In the genomic region with DNA sequence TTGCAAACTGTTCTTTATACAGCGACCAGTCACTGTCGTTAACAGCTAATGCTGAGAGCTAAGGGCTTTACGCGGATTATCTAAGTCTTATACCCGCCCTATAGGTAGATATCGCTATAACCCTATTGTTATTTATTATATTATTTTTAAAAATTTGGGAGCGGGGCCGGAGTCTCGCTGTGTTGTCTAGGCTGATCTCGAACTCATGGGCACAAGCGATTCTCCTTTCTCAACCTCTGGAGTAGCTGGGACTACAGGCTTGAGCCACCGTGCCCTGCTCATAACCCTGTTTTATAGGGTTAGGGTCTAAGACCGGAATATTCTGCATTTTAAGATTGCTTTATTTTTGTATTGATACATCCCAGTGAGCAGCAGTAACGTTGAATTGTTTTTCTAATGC, we compare ENCODE assay signal across 8 cellular contexts. TPM values are rescaled to one million over a fixed set of nuclear protein-coding genes. Genes with fewer than 3 reads are reported as not detected.
DNase-seq lines count a peak whose midpoint lies in the region; ATAC-seq and TF ChIP-seq lines count a peak whose summit lies in the region.

No MANE protein-coding gene starts in this region.

- H3K9me3 ChIP-seq in CD8-positive, alpha-beta memory T cell (ENCODE audit: low read length): peaks cover 3% of the 10 kb centered on the region
- peaks cover 7% of the 10 kb centered on the region; the same call in 1 of the 2 replicates for H3K9me3 ChIP-seq in OCI-LY3 (ENCODE audit: insufficient read depth, low read length)

- ATAC-seq in GM18907 (IDR thresholded peaks at IDR 0.05; ENCODE audit: unreplicated experiment) (no peak), GM21390 (IDR thresholded peaks at IDR 0.05; ENCODE audit: unreplicated experiment) (no peak), HG03025 (IDR thresholded peaks at IDR 0.05; ENCODE audit: low FRiP score, unreplicated experiment) (no peak), HG03159 (IDR thresholded peaks at IDR 0.05; ENCODE audit: unreplicated experiment) (no peak)

- H3K27ac Mint-ChIP-seq in CD8-positive, alpha-beta memory T cell: peak overlapping the region; percentile 96 to 99 (median 97)
- peak overlapping the region; percentile 97 for H3K27ac Mint-ChIP-seq in osteocyte (ENCODE audit: unreplicated experiment)

- H3K9ac ChIP-seq in OCI-LY3 (ENCODE audit: low read length): peak overlapping the region; percentile 92

- H3K36me3 ChIP-seq in CD8-positive, alpha-beta memory T cell (ENCODE audit: insufficient read depth, low read length): peaks cover 11% of the 10 kb centered on the region
- peaks cover 34% of the 10 kb centered on the region for H3K36me3 ChIP-seq in OCI-LY3 (replicated peaks; ENCODE audit: low read depth, low read length)

- H3K4me3 ChIP-seq in CD8-positive, alpha-beta memory T cell (ENCODE audit: low read length): peak overlapping the region; percentile 96
- H3K4me3 ChIP-seq in OCI-LY3 (ENCODE audit: low read length): peak overlapping the region; percentile 92
- H3K4me3 ChIP-seq in epithelial cell of esophagus (ENCODE audit: low read length): peak overlapping the region; percentile 89

- H3K4me1 Mint-ChIP-seq in CD8-positive, alpha-beta memory T cell: peaks cover 21 to 49% (median 27%) of the 10 kb centered on the region in 3 donors
- H3K4me1 Mint-ChIP-seq in osteocyte (ENCODE audit: unreplicated experiment): peaks cover 15% of the 10 kb centered on the region

- H3K79me2 ChIP-seq in OCI-LY3 (ENCODE audit: low read length): peaks cover 64% of the 10 kb centered on the region

- peak overlapping the region; percentile 59; the same call in 1 of the 2 replicates for H2AFZ ChIP-seq in OCI-LY3 (ENCODE audit: low read depth, low read length)

- POLR2A ChIA-PET in CD8-positive, alpha-beta memory T cell (lab: Charles Lee): interaction anchor here (0.5 kb wide), 1 partner anchor 17 kb away, joined by 4 read pairs; no protein-coding TSS in a partner anchor

- H3K27me3 Mint-ChIP-seq in CD8-positive, alpha-beta memory T cell: peaks cover 0 to 1% of the 10 kb centered on the region in 2 donors
- no peaks in the 10 kb centered on the region for H3K27me3 Mint-ChIP-seq in osteocyte (ENCODE audit: unreplicated experiment)

- H4K20me1 ChIP-seq in OCI-LY3 (ENCODE audit: insufficient read depth, low read length): peaks cover 11% of the 10 kb centered on the region

- H3K4me2 ChIP-seq in OCI-LY3 (ENCODE audit: low read length): peak overlapping the region; percentile 97

- CTCF ChIA-PET in CD8-positive, alpha-beta memory T cell (lab: Charles Lee): interaction anchor here (1.8 kb wide), 1 partner anchor 25 kb away, joined by 4 read pairs; no protein-coding TSS in a partner anchor

- no peak for TF ChIP-seq CTCF in OCI-LY3 (IDR thresholded peaks at IDR 0.05; ENCODE audit: low read depth, low read length)
- TF ChIP-seq CTCF in epithelial cell of esophagus (IDR thresholded peaks at IDR 0.05; ENCODE audit: insufficient read depth, low read depth, low read length, missing control alignments): no peak
- TF ChIP-seq CTCF in osteocyte (IDR thresholded peaks at IDR 0.05): no peak

- H3K36me3 Mint-ChIP-seq in CD8-positive, alpha-beta memory T cell: peaks cover 0 to 13% (median 4%) of the 10 kb centered on the region in 3 donors
- H3K36me3 Mint-ChIP-seq in osteocyte (ENCODE audit: unreplicated experiment): no peaks in the 10 kb centered on the region

- peak overlapping the region; percentile 98 to 100 (median 99) for H3K4me3 Mint-ChIP-seq in CD8-positive, alpha-beta memory T cell
- H3K4me3 Mint-ChIP-seq in osteocyte (ENCODE audit: unreplicated experiment): peak overlapping the region; percentile 96

- H3K9me3 Mint-ChIP-seq in CD8-positive, alpha-beta memory T cell: no peaks in the 10 kb centered on the region
- H3K9me3 Mint-ChIP-seq in osteocyte (ENCODE audit: unreplicated experiment): no peaks in the 10 kb centered on the region

- no peaks in the 10 kb centered on the region for H3K27me3 ChIP-seq in CD8-positive, alpha-beta memory T cell (ENCODE audit: insufficient read depth, low read length, poor library complexity, severe bottlenecking)
- no peaks in the 10 kb centered on the region for H3K27me3 ChIP-seq in OCI-LY3 (ENCODE audit: low read depth, low read length)

- peak overlapping the region; percentile 85 for H3K27ac ChIP-seq in CD8-positive, alpha-beta memory T cell (ENCODE audit: low read depth, low read length)
- peak overlapping the region; percentile 59 for H3K27ac ChIP-seq in OCI-LY3 (ENCODE audit: low read length)

- DNase-seq in CD8-positive, alpha-beta memory T cell: no peak
- DNase-seq in epithelial cell of esophagus (ENCODE audit: low read depth) (no peak), osteocyte (ENCODE audit: extremely low spot score, unreplicated experiment) (no peak)

- peaks cover 29% of the 10 kb centered on the region for H3K4me1 ChIP-seq in CD8-positive, alpha-beta memory T cell (ENCODE audit: insufficient read depth, low read length)
- H3K4me1 ChIP-seq in OCI-LY3 (ENCODE audit: low read length): peaks cover 22% of the 10 kb centered on the region

RNA-seq across cellular contexts. Expression of a gene that starts 24.7 kb away (rescaled TPM):
- total RNA-seq in CD8-positive, alpha-beta memory T cell: 10 to 100 TPM; 41.1 to 44.9 TPM
- polyA plus RNA-seq in CD8-positive, alpha-beta memory T cell: 28.4 TPM
- 78.7 and 82.8 TPM in 2 replicates for total RNA-seq in osteocyte

RNA-seq across cellular contexts. Expression of a gene that starts 46.0 kb away (rescaled TPM):
- under 1 TPM; 0.13 to 0.18 TPM for total RNA-seq in CD8-positive, alpha-beta memory T cell
- 0.94 TPM for polyA plus RNA-seq in CD8-positive, alpha-beta memory T cell
- total RNA-seq in osteocyte: 0.78 and 1.3 TPM in 2 replicates

RNA-seq across cellular contexts. Expression of a gene that starts 50.1 kb away (rescaled TPM):
- under 1 TPM; 0.31 to 0.38 TPM for total RNA-seq in CD8-positive, alpha-beta memory T cell
- not detected for polyA plus RNA-seq in CD8-positive, alpha-beta memory T cell
- total RNA-seq in osteocyte: 84.9 and 95.8 TPM in 2 replicates

RNA-seq across cellular contexts. Expression of a gene that starts 54.6 kb away (rescaled TPM):
- 1 to 10 TPM; 1.9 to 2.6 TPM for total RNA-seq in CD8-positive, alpha-beta memory T cell
- 0.86 TPM for polyA plus RNA-seq in CD8-positive, alpha-beta memory T cell
- total RNA-seq in osteocyte: 6.5 and 6.9 TPM in 2 replicates

Comparison
In these comparisons a context has a peak if more than half of its experiments do, and no peak if none do; other contexts are left out.
1. RNA of a gene that starts 50.1 kb away (total RNA-seq): 84.9 to 95.8 TPM in osteocyte; 0.31 to 0.38 TPM in CD8-positive, alpha-beta memory T cell; every median in the first group is over 10 times any median in the second.
2. Peak in every context shown above with its lines, with median percentiles within 50 percentile points of each other: H3K4me3 ChIP-seq.